Comparison of ENCODE assay signal across 1 cellular context in the genomic region with DNA sequence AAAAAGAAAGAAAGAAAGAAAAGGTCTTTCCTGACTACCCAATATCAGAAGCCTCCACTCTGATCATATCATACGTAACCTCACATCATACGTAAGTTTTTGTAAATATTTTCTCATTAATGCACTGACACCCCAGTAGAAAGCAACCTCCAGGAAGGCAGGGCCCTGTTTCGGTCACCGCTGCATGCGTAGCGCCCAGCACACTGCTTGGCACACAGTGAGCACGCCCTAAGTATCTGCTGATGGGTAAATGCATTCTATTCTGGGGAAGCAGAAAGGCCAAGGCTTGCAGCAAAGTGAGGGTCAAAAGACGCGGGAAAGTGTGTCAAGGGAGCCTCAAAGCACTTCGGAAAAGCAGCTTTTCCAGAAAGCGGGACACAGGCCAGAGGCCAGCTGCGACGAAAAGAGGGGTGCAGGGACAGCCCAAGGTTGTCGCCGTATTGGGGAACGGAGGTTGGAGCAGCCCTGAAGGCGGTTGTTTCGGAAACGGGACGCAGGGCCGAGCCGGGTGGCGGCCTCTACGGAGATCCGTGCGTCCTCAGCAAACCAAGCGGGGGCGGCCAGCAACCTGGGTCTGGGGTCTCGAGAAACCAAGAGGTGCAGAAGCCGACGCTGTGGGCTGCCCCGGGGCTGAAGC.
TF ChIP-seq lines count a peak whose summit lies in the region.

No MANE protein-coding gene starts in this region.

TF ChIP-seq in HepG2, 621 proteins besides CTCF, POLR2A, EP300 and RAD21 (continued from another document and continues in another):
- TF ChIP-seq, protein P1, sequence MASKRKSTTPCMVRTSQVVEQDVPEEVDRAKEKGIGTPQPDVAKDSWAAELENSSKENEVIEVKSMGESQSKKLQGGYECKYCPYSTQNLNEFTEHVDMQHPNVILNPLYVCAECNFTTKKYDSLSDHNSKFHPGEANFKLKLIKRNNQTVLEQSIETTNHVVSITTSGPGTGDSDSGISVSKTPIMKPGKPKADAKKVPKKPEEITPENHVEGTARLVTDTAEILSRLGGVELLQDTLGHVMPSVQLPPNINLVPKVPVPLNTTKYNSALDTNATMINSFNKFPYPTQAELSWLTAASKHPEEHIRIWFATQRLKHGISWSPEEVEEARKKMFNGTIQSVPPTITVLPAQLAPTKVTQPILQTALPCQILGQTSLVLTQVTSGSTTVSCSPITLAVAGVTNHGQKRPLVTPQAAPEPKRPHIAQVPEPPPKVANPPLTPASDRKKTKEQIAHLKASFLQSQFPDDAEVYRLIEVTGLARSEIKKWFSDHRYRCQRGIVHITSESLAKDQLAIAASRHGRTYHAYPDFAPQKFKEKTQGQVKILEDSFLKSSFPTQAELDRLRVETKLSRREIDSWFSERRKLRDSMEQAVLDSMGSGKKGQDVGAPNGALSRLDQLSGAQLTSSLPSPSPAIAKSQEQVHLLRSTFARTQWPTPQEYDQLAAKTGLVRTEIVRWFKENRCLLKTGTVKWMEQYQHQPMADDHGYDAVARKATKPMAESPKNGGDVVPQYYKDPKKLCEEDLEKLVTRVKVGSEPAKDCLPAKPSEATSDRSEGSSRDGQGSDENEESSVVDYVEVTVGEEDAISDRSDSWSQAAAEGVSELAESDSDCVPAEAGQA (IDR thresholded peaks at IDR 0.05; ENCODE audit: low read depth) = no peak
- TF ChIP-seq, protein P1 (CRISPR knock-in tag; IDR thresholded peaks at IDR 0.05; ENCODE audit: borderline replicate concordance) = no peak
- TF ChIP-seq ZNF737 (CRISPR knock-in tag; IDR thresholded peaks at IDR 0.05; ENCODE audit: borderline replicate concordance) (peak; percentile 69; the same call in 1 of the 2 replicates), SOX13 (IDR thresholded peaks at IDR 0.05) (no peak), SOX13 (CRISPR knock-in tag; conservative IDR thresholded peaks at IDR 0.05 in 1 of 2, IDR thresholded peaks at IDR 0.05 in 1 of 2) (no peak), NCOA1 (CRISPR knock-in tag; IDR thresholded peaks at IDR 0.05) (0 out of 2 replicates have a peak, but pooled peaks have one; percentile 47), ZNF354B (CRISPR knock-in tag; IDR thresholded peaks at IDR 0.05) (0 out of 2 replicates have a peak, but pooled peaks have one; percentile 48), ELF3 (CRISPR knock-in tag; IDR thresholded peaks at IDR 0.05) (no peak), CCDC6 (CRISPR knock-in tag; IDR thresholded peaks at IDR 0.05) (no peak), CAMTA2 (CRISPR knock-in tag; IDR thresholded peaks at IDR 0.05; ENCODE audit: borderline replicate concordance) (no peak), HOXA5 (CRISPR knock-in tag; IDR thresholded peaks at IDR 0.05) (0 out of 2 replicates have a peak, but pooled peaks have one; percentile 13), CHD4 (IDR thresholded peaks at IDR 0.05; ENCODE audit: borderline replicate concordance, low read length) (no peak)
- TF ChIP-seq, protein P2, sequence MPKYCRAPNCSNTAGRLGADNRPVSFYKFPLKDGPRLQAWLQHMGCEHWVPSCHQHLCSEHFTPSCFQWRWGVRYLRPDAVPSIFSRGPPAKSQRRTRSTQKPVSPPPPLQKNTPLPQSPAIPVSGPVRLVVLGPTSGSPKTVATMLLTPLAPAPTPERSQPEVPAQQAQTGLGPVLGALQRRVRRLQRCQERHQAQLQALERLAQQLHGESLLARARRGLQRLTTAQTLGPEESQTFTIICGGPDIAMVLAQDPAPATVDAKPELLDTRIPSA (CRISPR knock-in tag; IDR thresholded peaks at IDR 0.05; ENCODE audit: borderline replicate concordance) = no peak
- TF ChIP-seq, protein P3, sequence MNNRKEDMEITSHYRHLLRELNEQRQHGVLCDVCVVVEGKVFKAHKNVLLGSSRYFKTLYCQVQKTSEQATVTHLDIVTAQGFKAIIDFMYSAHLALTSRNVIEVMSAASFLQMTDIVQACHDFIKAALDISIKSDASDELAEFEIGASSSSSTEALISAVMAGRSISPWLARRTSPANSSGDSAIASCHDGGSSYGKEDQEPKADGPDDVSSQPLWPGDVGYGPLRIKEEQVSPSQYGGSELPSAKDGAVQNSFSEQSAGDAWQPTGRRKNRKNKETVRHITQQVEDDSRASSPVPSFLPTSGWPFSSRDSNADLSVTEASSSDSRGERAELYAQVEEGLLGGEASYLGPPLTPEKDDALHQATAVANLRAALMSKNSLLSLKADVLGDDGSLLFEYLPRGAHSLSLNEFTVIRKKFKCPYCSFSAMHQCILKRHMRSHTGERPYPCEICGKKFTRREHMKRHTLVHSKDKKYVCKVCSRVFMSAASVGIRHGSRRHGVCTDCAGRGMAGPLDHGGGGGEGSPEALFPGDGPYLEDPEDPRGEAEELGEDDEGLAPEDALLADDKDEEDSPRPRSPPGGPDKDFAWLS (CRISPR knock-in tag; IDR thresholded peaks at IDR 0.05; ENCODE audit: borderline replicate concordance) = no peak
- TF ChIP-seq, protein P4, sequence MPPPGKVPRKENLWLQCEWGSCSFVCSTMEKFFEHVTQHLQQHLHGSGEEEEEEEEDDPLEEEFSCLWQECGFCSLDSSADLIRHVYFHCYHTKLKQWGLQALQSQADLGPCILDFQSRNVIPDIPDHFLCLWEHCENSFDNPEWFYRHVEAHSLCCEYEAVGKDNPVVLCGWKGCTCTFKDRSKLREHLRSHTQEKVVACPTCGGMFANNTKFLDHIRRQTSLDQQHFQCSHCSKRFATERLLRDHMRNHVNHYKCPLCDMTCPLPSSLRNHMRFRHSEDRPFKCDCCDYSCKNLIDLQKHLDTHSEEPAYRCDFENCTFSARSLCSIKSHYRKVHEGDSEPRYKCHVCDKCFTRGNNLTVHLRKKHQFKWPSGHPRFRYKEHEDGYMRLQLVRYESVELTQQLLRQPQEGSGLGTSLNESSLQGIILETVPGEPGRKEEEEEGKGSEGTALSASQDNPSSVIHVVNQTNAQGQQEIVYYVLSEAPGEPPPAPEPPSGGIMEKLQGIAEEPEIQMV (CRISPR knock-in tag; IDR thresholded peaks at IDR 0.05; ENCODE audit: low read depth) = no peak
- TF ChIP-seq, protein P5, sequence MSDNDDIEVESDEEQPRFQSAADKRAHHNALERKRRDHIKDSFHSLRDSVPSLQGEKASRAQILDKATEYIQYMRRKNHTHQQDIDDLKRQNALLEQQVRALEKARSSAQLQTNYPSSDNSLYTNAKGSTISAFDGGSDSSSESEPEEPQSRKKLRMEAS (IDR thresholded peaks at IDR 0.05) = 0 out of 2 replicates have a peak, but pooled peaks have one; percentile 8
- TF ChIP-seq, protein P6, sequence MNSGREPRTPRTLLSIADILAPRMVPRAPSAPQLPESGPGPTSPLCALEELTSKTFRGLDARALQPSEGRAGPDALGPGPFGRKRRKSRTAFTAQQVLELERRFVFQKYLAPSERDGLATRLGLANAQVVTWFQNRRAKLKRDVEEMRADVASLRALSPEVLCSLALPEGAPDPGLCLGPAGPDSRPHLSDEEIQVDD (CRISPR knock-in tag; IDR thresholded peaks at IDR 0.05; ENCODE audit: borderline replicate concordance) = 0 out of 2 replicates have a peak, but pooled peaks have one; percentile 65
- TF ChIP-seq, protein P7, sequence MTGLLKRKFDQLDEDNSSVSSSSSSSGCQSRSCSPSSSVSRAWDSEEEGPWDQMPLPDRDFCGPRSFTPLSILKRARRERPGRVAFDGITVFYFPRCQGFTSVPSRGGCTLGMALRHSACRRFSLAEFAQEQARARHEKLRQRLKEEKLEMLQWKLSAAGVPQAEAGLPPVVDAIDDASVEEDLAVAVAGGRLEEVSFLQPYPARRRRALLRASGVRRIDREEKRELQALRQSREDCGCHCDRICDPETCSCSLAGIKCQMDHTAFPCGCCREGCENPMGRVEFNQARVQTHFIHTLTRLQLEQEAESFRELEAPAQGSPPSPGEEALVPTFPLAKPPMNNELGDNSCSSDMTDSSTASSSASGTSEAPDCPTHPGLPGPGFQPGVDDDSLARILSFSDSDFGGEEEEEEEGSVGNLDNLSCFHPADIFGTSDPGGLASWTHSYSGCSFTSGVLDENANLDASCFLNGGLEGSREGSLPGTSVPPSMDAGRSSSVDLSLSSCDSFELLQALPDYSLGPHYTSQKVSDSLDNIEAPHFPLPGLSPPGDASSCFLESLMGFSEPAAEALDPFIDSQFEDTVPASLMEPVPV (CRISPR knock-in tag; IDR thresholded peaks at IDR 0.05) = peak; percentile 63; the same call in 1 of the 2 replicates
- TF ChIP-seq, protein P8, sequence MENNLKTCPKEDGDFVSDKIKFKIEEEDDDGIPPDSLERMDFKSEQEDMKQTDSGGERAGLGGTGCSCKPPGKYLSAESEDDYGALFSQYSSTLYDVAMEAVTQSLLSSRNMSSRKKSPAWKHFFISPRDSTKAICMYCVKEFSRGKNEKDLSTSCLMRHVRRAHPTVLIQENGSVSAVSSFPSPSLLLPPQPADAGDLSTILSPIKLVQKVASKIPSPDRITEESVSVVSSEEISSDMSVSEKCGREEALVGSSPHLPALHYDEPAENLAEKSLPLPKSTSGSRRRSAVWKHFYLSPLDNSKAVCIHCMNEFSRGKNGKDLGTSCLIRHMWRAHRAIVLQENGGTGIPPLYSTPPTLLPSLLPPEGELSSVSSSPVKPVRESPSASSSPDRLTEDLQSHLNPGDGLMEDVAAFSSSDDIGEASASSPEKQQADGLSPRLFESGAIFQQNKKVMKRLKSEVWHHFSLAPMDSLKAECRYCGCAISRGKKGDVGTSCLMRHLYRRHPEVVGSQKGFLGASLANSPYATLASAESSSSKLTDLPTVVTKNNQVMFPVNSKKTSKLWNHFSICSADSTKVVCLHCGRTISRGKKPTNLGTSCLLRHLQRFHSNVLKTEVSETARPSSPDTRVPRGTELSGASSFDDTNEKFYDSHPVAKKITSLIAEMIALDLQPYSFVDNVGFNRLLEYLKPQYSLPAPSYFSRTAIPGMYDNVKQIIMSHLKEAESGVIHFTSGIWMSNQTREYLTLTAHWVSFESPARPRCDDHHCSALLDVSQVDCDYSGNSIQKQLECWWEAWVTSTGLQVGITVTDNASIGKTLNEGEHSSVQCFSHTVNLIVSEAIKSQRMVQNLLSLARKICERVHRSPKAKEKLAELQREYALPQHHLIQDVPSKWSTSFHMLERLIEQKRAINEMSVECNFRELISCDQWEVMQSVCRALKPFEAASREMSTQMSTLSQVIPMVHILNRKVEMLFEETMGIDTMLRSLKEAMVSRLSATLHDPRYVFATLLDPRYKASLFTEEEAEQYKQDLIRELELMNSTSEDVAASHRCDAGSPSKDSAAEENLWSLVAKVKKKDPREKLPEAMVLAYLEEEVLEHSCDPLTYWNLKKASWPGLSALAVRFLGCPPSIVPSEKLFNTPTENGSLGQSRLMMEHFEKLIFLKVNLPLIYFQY (CRISPR knock-in tag; IDR thresholded peaks at IDR 0.05; ENCODE audit: borderline replicate concordance) = no peak
- TF ChIP-seq, protein P9, sequence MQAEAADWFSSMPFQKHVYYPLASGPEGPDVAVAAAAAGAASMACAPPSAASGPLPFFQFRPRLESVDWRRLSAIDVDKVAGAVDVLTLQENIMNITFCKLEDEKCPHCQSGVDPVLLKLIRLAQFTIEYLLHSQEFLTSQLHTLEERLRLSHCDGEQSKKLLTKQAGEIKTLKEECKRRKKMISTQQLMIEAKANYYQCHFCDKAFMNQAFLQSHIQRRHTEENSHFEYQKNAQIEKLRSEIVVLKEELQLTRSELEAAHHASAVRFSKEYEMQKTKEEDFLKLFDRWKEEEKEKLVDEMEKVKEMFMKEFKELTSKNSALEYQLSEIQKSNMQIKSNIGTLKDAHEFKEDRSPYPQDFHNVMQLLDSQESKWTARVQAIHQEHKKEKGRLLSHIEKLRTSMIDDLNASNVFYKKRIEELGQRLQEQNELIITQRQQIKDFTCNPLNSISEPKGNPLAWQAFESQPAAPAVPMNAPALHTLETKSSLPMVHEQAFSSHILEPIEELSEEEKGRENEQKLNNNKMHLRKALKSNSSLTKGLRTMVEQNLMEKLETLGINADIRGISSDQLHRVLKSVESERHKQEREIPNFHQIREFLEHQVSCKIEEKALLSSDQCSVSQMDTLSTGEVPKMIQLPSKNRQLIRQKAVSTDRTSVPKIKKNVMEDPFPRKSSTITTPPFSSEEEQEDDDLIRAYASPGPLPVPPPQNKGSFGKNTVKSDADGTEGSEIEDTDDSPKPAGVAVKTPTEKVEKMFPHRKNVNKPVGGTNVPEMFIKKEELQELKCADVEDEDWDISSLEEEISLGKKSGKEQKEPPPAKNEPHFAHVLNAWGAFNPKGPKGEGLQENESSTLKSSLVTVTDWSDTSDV (CRISPR knock-in tag; IDR thresholded peaks at IDR 0.05) = no peak
- TF ChIP-seq, protein P10, sequence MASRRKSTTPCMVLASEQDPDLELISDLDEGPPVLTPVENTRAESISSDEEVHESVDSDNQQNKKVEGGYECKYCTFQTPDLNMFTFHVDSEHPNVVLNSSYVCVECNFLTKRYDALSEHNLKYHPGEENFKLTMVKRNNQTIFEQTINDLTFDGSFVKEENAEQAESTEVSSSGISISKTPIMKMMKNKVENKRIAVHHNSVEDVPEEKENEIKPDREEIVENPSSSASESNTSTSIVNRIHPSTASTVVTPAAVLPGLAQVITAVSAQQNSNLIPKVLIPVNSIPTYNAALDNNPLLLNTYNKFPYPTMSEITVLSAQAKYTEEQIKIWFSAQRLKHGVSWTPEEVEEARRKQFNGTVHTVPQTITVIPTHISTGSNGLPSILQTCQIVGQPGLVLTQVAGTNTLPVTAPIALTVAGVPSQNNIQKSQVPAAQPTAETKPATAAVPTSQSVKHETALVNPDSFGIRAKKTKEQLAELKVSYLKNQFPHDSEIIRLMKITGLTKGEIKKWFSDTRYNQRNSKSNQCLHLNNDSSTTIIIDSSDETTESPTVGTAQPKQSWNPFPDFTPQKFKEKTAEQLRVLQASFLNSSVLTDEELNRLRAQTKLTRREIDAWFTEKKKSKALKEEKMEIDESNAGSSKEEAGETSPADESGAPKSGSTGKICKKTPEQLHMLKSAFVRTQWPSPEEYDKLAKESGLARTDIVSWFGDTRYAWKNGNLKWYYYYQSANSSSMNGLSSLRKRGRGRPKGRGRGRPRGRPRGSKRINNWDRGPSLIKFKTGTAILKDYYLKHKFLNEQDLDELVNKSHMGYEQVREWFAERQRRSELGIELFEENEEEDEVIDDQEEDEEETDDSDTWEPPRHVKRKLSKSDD (CRISPR knock-in tag; IDR thresholded peaks at IDR 0.05; ENCODE audit: low read depth) = 0 out of 2 replicates have a peak, but pooled peaks have one; percentile 15
- TF ChIP-seq, protein P11, sequence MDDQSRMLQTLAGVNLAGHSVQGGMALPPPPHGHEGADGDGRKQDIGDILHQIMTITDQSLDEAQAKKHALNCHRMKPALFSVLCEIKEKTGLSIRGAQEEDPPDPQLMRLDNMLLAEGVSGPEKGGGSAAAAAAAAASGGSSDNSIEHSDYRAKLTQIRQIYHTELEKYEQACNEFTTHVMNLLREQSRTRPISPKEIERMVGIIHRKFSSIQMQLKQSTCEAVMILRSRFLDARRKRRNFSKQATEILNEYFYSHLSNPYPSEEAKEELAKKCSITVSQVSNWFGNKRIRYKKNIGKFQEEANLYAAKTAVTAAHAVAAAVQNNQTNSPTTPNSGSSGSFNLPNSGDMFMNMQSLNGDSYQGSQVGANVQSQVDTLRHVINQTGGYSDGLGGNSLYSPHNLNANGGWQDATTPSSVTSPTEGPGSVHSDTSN (CRISPR knock-in tag; IDR thresholded peaks at IDR 0.05; ENCODE audit: borderline replicate concordance) = no peak
